Comparison of ENCODE assay signal across 11 cellular contexts in the genomic region with DNA sequence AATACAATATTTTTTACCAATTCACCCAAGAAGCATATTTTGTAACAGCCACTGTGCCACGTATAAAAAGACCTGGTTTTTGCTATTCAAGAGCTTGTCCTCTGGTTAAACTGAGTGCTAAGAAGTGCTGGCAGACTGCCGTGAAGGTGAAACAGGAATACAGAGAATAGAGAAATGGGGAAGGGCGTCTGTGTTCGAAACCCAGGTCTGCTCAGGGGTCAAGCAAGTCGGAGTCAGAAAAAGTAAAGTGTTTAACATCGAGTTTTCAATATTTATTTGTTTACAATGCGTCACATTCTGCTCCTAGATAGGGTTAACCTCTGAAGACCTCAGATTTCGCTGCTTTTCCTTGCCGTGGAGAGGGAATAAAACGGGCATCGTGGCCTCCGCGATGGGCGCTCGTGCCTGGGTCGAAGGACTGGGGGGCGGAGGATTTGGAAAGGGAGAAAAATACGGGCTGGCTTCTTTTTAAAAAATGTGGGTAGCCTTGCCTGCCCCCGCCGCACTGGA. TPM values are rescaled to one million over a fixed set of nuclear protein-coding genes. Genes with fewer than 3 reads are reported as not detected.
A peak's percentile ranks its signal among the peaks of the same experiment; 100 is the strongest.
DNase-seq lines count a peak whose midpoint lies in the region; ATAC-seq and TF ChIP-seq lines count a peak whose summit lies in the region.
"Had no signal": no experiment of that assay in that cellular context is flagged by ENCODE, and none has a peak within 500 bp of the region (broad histone marks: within the 10 kb centered on the region; RNA-seq: fewer than 3 reads in every experiment).

No MANE protein-coding gene starts in this region.

- H3K27me3 Mint-ChIP-seq in activated naive CD4-positive, alpha-beta T cell treated with anti-CD3 and anti-CD28 coated beads, Interleukin-2, amount 10 ng/mL, durations not matched to agents 7 days and 5 days, result peaks cover 40% of the 10 kb centered on the region
- H3K27me3 Mint-ChIP-seq in activated naive CD8-positive, alpha-beta T cell treated with anti-CD3 and anti-CD28 coated beads, Interleukin-2, amount 10 ng/mL, durations not matched to agents 7 days and 5 days, result peaks cover 16% of the 10 kb centered on the region

- peaks cover 49% of the 10 kb centered on the region for H3K27me3 ChIP-seq in lower lobe of right lung (ENCODE audit: low read depth)
- H3K27me3 ChIP-seq in tibial nerve, result peaks cover 0 to 61% of the 10 kb centered on the region in 2 donors

- no peak for DNase-seq in activated naive CD4-positive, alpha-beta T cell treated with anti-CD3 and anti-CD28 coated beads, Interleukin-2, amount 10 ng/mL, durations not matched to agents 7 days and 5 days
- no peak for DNase-seq in activated naive CD4-positive, alpha-beta T cell (lab: John Stamatoyannopoulos, UW)
- no peak for DNase-seq in activated naive CD8-positive, alpha-beta T cell treated with anti-CD3 and anti-CD28 coated beads, Interleukin-2, amount 10 ng/mL, durations not matched to agents 7 days and 5 days
- no peak for DNase-seq in lower lobe of right lung
- DNase-seq in tibial nerve (ENCODE audit: low spot score in 2 of 2), result peak in 1 of 2 donors; percentile 3
- no peak for DNase-seq in superior temporal gyrus (ENCODE audit: extremely low spot score)
- DNase-seq: activated gamma-delta T cell had no signal

- H3K4me1 ChIP-seq in lower lobe of right lung (no peaks in the 10 kb centered on the region), tibial nerve (peaks cover 0 to 21% (median 4%) of the 10 kb centered on the region in 4 donors)

- POLR2A ChIA-PET in activated naive CD8-positive, alpha-beta T cell treated with anti-CD3 and anti-CD28 coated beads, Interleukin-2, amount 10 ng/mL, durations not matched to agents 7 days and 5 days (lab: Charles Lee), result interaction anchor here (0.8 to 3.0 kb wide), 3 partner anchors 13 to 26 kb away, joined by 3 to 31 read pairs (median 4); no protein-coding TSS in a partner anchor

- no peak for ATAC-seq in activated naive CD8-positive, alpha-beta T cell treated with anti-CD3 and anti-CD28 coated beads, Interleukin-2, amount 10 ng/mL, durations not matched to agents 7 days and 5 days (ENCODE audit: low read depth)
- no peak for ATAC-seq in lower lobe of right lung
- no peak for ATAC-seq in HG02678 (IDR thresholded peaks at IDR 0.05; ENCODE audit: unreplicated experiment)
- no peak for ATAC-seq in GM21390 (IDR thresholded peaks at IDR 0.05; ENCODE audit: unreplicated experiment)

- H3K4me3 Mint-ChIP-seq in activated naive CD4-positive, alpha-beta T cell treated with anti-CD3 and anti-CD28 coated beads, Interleukin-2, amount 10 ng/mL, durations not matched to agents 7 days and 5 days, result peak overlapping the region; percentile 57
- H3K4me3 Mint-ChIP-seq in activated naive CD8-positive, alpha-beta T cell treated with anti-CD3 and anti-CD28 coated beads, Interleukin-2, amount 10 ng/mL, durations not matched to agents 7 days and 5 days, result peak overlapping the region; percentile 87

- peak overlapping the region; percentile 31 for H3K27ac Mint-ChIP-seq in activated naive CD4-positive, alpha-beta T cell treated with anti-CD3 and anti-CD28 coated beads, Interleukin-2, amount 10 ng/mL, durations not matched to agents 7 days and 5 days
- H3K27ac Mint-ChIP-seq in activated naive CD8-positive, alpha-beta T cell treated with anti-CD3 and anti-CD28 coated beads, Interleukin-2, amount 10 ng/mL, durations not matched to agents 7 days and 5 days, result peak overlapping the region; percentile 81

- H3K4me3 ChIP-seq in lower lobe of right lung (peak overlapping the region; percentile 55), tibial nerve (peak overlapping the region in 3 of 4 donors; percentile 29 to 66 (median 41))

- H3K27ac ChIP-seq in lower lobe of right lung (no peak overlapping the region), tibial nerve (peak overlapping the region in 1 of 4 donors; percentile 68)

- H3K4me1 Mint-ChIP-seq in activated naive CD4-positive, alpha-beta T cell treated with anti-CD3 and anti-CD28 coated beads, Interleukin-2, amount 10 ng/mL, durations not matched to agents 7 days and 5 days, result peaks cover 37% of the 10 kb centered on the region
- H3K4me1 Mint-ChIP-seq in activated naive CD8-positive, alpha-beta T cell treated with anti-CD3 and anti-CD28 coated beads, Interleukin-2, amount 10 ng/mL, durations not matched to agents 7 days and 5 days, result peaks cover 37% of the 10 kb centered on the region

- TF ChIP-seq CTCF in lower lobe of right lung (IDR thresholded peaks at IDR 0.05) (no peak), tibial nerve (IDR thresholded peaks at IDR 0.05) (no peak)

- 8 to 10% methylated on average over 20 of the region's 20 CpGs for WGBS in tibial nerve, 2 donors

- H3K9me3 ChIP-seq in lower lobe of right lung (peaks cover 6% of the 10 kb centered on the region), tibial nerve (peaks cover 0 to 7% (median 0%) of the 10 kb centered on the region in 4 donors)

- no peaks in the 10 kb centered on the region for H3K36me3 ChIP-seq in lower lobe of right lung
- H3K36me3 ChIP-seq in tibial nerve, result no peaks in the 10 kb centered on the region

- TF ChIP-seq EP300 in tibial nerve (IDR thresholded peaks at IDR 0.05), result no peak

- intact Hi-C loops in lower lobe of right lung (cut with DNase I), result no loop called here

- peaks cover 4% of the 10 kb centered on the region for H3K9me3 Mint-ChIP-seq in activated naive CD4-positive, alpha-beta T cell treated with anti-CD3 and anti-CD28 coated beads, Interleukin-2, amount 10 ng/mL, durations not matched to agents 7 days and 5 days
- peaks cover under 1% of the 10 kb centered on the region for H3K9me3 Mint-ChIP-seq in activated naive CD8-positive, alpha-beta T cell treated with anti-CD3 and anti-CD28 coated beads, Interleukin-2, amount 10 ng/mL, durations not matched to agents 7 days and 5 days

- CTCF ChIA-PET in activated naive CD4-positive, alpha-beta T cell treated with anti-CD3 and anti-CD28 coated beads, Interleukin-2, amount 10 ng/mL, durations not matched to agents 7 days and 5 days (lab: Charles Lee), result no interaction called here

- peaks cover 2% of the 10 kb centered on the region for H3K36me3 Mint-ChIP-seq in activated naive CD4-positive, alpha-beta T cell treated with anti-CD3 and anti-CD28 coated beads, Interleukin-2, amount 10 ng/mL, durations not matched to agents 7 days and 5 days
- peaks cover 5% of the 10 kb centered on the region for H3K36me3 Mint-ChIP-seq in activated naive CD8-positive, alpha-beta T cell treated with anti-CD3 and anti-CD28 coated beads, Interleukin-2, amount 10 ng/mL, durations not matched to agents 7 days and 5 days

- no peak for TF ChIP-seq POLR2A in tibial nerve (IDR thresholded peaks at IDR 0.05)

RNA-seq across cellular contexts. Expression of a gene that starts 1.2 kb away (rescaled TPM):
- 1 to 10 TPM; 2.9 to 3.5 TPM for total RNA-seq in activated naive CD8-positive, alpha-beta T cell treated with anti-CD3 and anti-CD28 coated beads, Interleukin-2, amount 10 ng/mL, durations not matched to agents 7 days and 5 days
- total RNA-seq in lower lobe of right lung (1.4 TPM), tibial nerve (10 to 100 TPM in 3 of 4 donors, 1 to 10 TPM in 1; 9.0 to 44.6 (median 30.8) TPM)
- total RNA-seq: G401, NCI-H460 had no signal
